8 cellular contexts compared by ENCODE assay signal in genomic region chr2:47034973-47035609, GRCh38.
DNase-seq lines count a peak whose midpoint lies in the region; ATAC-seq and TF ChIP-seq lines count a peak whose summit lies in the region.

No MANE protein-coding gene starts in this region.

- H3K79me2 ChIP-seq in SK-N-SH (ENCODE audit: insufficient read depth): peaks cover 9% of the 10 kb centered on the region; the same call in 1 of the 2 replicates

- H3K9me3 Mint-ChIP-seq in CD4-positive, alpha-beta memory T cell: no peaks in the 10 kb centered on the region

- ATAC-seq in HG02642 (IDR thresholded peaks at IDR 0.05; ENCODE audit: poor library complexity, unreplicated experiment) (peak; percentile 57), foreskin keratinocyte (no peak), HG03097 (IDR thresholded peaks at IDR 0.05; ENCODE audit: low FRiP score, unreplicated experiment) (no peak)

- no peaks in the 10 kb centered on the region for H3K9me3 ChIP-seq in CD4-positive, alpha-beta memory T cell (ENCODE audit: control insufficient read depth in 1 of 2, low read length in 2 of 2)
- H3K9me3 ChIP-seq in SK-N-SH: no peaks in the 10 kb centered on the region

- POLR2A ChIA-PET in CD4-positive, alpha-beta memory T cell (lab: Charles Lee; ENCODE audit: partially characterized antibody): no interaction called here
- POLR2A ChIA-PET in SK-N-SH (lab: Yijun Ruan, JAX): interaction anchor here (1.1 kb wide), 1 partner anchor 22 kb away, joined by 4 read pairs; no protein-coding TSS in a partner anchor

- H3K27me3 ChIP-seq in CD4-positive, alpha-beta memory T cell (ENCODE audit: insufficient read depth, low read length): no peaks in the 10 kb centered on the region
- H3K27me3 ChIP-seq in SK-N-SH (ENCODE audit: insufficient read depth): no peaks in the 10 kb centered on the region
- H3K27me3 ChIP-seq in foreskin keratinocyte: no peaks in the 10 kb centered on the region

- WGBS in SK-N-SH (ENCODE audit: low lambda C conversion rate): 92% methylated on average over 10 of the region's 10 CpGs

- peaks cover 17% of the 10 kb centered on the region for H3F3A ChIP-seq in SK-N-SH (replicated peaks; ENCODE audit: insufficient read depth)

- H3K4me3 Mint-ChIP-seq in CD4-positive, alpha-beta memory T cell: no peak overlapping the region

- no peak for TF ChIP-seq EP300 in SK-N-SH (IDR thresholded peaks at IDR 0.05; ENCODE audit: borderline replicate concordance in 1 of 2, low read depth in 1 of 2, low read length in 1 of 2)

- no peak overlapping the region for H3K27ac ChIP-seq in CD4-positive, alpha-beta memory T cell (ENCODE audit: low read depth, low read length)
- H3K27ac ChIP-seq in SK-N-SH (ENCODE audit: low read depth in 2 of 2, low read length in 1 of 2) (peak overlapping the region; percentile 100), foreskin keratinocyte (peak overlapping the region; percentile 95)

- TF ChIP-seq CTCF in SK-N-SH (IDR thresholded peaks at IDR 0.05) (no peak), foreskin keratinocyte (conservative IDR thresholded peaks at IDR 0.05) (no peak)

- H3K4me2 ChIP-seq in SK-N-SH: peak overlapping the region; percentile 78

- no peak for DNase-seq in CD4-positive, alpha-beta memory T cell
- DNase-seq in SK-N-SH (no peak), foreskin keratinocyte (no peak), pons (ENCODE audit: low spot score) (peak; percentile 79), DMS 273 (lab: John Stamatoyannopoulos, UW; ENCODE audit: unreplicated experiment) (no peak)
- no peak for DNase-seq in stimulated activated CD4-positive, alpha-beta T cell treated with anti-CD3 and anti-CD28 coated beads, Interleukin-12 subunit alpha, Interleukin-12 subunit beta, amount 100 ng/mL, for 4 hours

- CTCF ChIA-PET in CD4-positive, alpha-beta memory T cell (lab: Charles Lee; ENCODE audit: partially characterized antibody): interaction anchor here (0.6 kb wide), 1 partner anchor 666 kb away, joined by 3 read pairs; no protein-coding TSS in a partner anchor
- CTCF ChIA-PET in SK-N-SH (lab: Yijun Ruan, JAX): no interaction called here

- H3K36me3 ChIP-seq in CD4-positive, alpha-beta memory T cell (ENCODE audit: insufficient read depth, low read length): peaks cover 77% of the 10 kb centered on the region
- H3K36me3 ChIP-seq in SK-N-SH (replicated peaks in 1 of 2; ENCODE audit: control insufficient read depth in 1 of 2, insufficient read depth in 2 of 2, low read length in 1 of 2): no peaks in the 10 kb centered on the region

- H3K4me1 ChIP-seq in CD4-positive, alpha-beta memory T cell (ENCODE audit: insufficient read depth, low read length): no peaks in the 10 kb centered on the region
- peaks cover 34 to 75% of the 10 kb centered on the region in 2 experiments for H3K4me1 ChIP-seq in SK-N-SH (ENCODE audit: control insufficient read depth in 1 of 2, insufficient read depth in 2 of 2, low read depth in 1 of 2, low read length in 1 of 2)
- peaks cover 33% of the 10 kb centered on the region for H3K4me1 ChIP-seq in foreskin keratinocyte

- peaks cover 24 to 78% of the 10 kb centered on the region in 2 donors for H3K36me3 Mint-ChIP-seq in CD4-positive, alpha-beta memory T cell

- intact Hi-C loops in CD4-positive, alpha-beta memory T cell (cut with micrococcal nuclease): no loop called here

- no peak overlapping the region for H2AFZ ChIP-seq in SK-N-SH (ENCODE audit: low read depth)

- no peak overlapping the region for H3K4me3 ChIP-seq in CD4-positive, alpha-beta memory T cell (ENCODE audit: low read length in 2 of 2)
- H3K4me3 ChIP-seq in SK-N-SH (ENCODE audit: low read depth in 2 of 2, low read length in 1 of 2): no peak overlapping the region

- no peaks in the 10 kb centered on the region for H3K27me3 Mint-ChIP-seq in CD4-positive, alpha-beta memory T cell

- peak overlapping the region in 5 of 7 donors; percentile 38 to 76 (median 55) for H3K27ac Mint-ChIP-seq in CD4-positive, alpha-beta memory T cell

- H3K9me2 ChIP-seq in SK-N-SH: no peaks in the 10 kb centered on the region

- peak overlapping the region; percentile 92 for H3K9ac ChIP-seq in SK-N-SH

- TF ChIP-seq RAD21 in SK-N-SH (IDR thresholded peaks at IDR 0.05; ENCODE audit: low read length): no peak

- H4K20me1 ChIP-seq in SK-N-SH (ENCODE audit: insufficient read depth): no peaks in the 10 kb centered on the region

- H3K4me1 Mint-ChIP-seq in CD4-positive, alpha-beta memory T cell: peaks cover 3 to 18% (median 6%) of the 10 kb centered on the region in 4 donors

TF ChIP-seq in SK-N-SH, 30 proteins besides CTCF, POLR2A, EP300 and RAD21:
- TF ChIP-seq NFIC (IDR thresholded peaks at IDR 0.05; ENCODE audit: borderline replicate concordance): no peak
- TF ChIP-seq ELF1 (IDR thresholded peaks at IDR 0.05): no peak
- no peak for TF ChIP-seq YY1 (IDR thresholded peaks at IDR 0.05; ENCODE audit: low read depth)
- TF ChIP-seq TAF1 (IDR thresholded peaks at IDR 0.05; ENCODE audit: borderline replicate concordance, low read depth, low read length): no peak
- no peak for TF ChIP-seq SIN3A (IDR thresholded peaks at IDR 0.05; ENCODE audit: borderline replicate concordance, low read depth, low read length)
- TF ChIP-seq NRF1 (IDR thresholded peaks at IDR 0.05; ENCODE audit: low read depth, low read length): no peak
- TF ChIP-seq FOXM1 (IDR thresholded peaks at IDR 0.05; ENCODE audit: low read depth): no peak
- TF ChIP-seq, protein P1, sequence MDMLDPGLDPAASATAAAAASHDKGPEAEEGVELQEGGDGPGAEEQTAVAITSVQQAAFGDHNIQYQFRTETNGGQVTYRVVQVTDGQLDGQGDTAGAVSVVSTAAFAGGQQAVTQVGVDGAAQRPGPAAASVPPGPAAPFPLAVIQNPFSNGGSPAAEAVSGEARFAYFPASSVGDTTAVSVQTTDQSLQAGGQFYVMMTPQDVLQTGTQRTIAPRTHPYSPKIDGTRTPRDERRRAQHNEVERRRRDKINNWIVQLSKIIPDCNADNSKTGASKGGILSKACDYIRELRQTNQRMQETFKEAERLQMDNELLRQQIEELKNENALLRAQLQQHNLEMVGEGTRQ (IDR thresholded peaks at IDR 0.05; ENCODE audit: borderline replicate concordance, low read depth, low read length): no peak
- no peak for TF ChIP-seq RCOR1 (IDR thresholded peaks at IDR 0.05; ENCODE audit: low read length)
- TF ChIP-seq, protein P2, sequence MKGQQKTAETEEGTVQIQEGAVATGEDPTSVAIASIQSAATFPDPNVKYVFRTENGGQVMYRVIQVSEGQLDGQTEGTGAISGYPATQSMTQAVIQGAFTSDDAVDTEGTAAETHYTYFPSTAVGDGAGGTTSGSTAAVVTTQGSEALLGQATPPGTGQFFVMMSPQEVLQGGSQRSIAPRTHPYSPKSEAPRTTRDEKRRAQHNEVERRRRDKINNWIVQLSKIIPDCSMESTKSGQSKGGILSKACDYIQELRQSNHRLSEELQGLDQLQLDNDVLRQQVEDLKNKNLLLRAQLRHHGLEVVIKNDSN (IDR thresholded peaks at IDR 0.05; ENCODE audit: borderline replicate concordance, low read depth): no peak
